11 cellular contexts compared by ENCODE assay signal in the genomic region with DNA sequence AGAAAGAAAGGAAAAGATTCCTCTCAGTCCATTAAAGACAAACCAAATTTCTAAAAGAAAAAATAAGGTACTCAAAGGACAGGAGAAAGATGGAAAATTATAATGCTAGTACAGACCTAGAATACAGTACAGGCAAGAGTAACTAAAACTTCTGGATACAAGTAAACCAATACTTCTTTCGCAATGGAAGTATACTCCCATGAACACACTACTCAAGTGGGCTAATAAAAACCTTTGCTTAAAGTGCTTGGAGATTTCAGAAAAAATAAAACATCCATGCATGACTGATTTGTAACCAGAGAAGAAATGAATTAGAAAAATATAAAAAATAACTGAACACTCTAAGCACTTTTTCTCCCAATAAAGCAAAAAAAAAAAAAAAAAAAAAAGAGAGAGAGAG. TPM values are rescaled to one million over a fixed set of nuclear protein-coding genes. Genes with fewer than 3 reads are reported as not detected.
DNase-seq lines count a peak whose midpoint lies in the region; ATAC-seq and TF ChIP-seq lines count a peak whose summit lies in the region.
"Had no signal": no experiment of that assay in that cellular context is flagged by ENCODE, and none has a peak within 500 bp of the region (broad histone marks: within the 10 kb centered on the region; RNA-seq: fewer than 3 reads in every experiment).

No MANE protein-coding gene starts in this region.

- H3K27me3 ChIP-seq in adipocyte (replicated peaks; ENCODE audit: control insufficient read depth, insufficient read depth, low read length): no peaks in the 10 kb centered on the region
- H3K27me3 ChIP-seq: ovary had no signal

- no peak for DNase-seq in T-helper 1 cell
- peak; percentile 65 for DNase-seq in adipocyte (ENCODE audit: low read depth)
- no peak for DNase-seq in nephron progenitor cell
- no peak for DNase-seq in stimulated activated CD4-positive, alpha-beta T cell treated with anti-CD3 and anti-CD28 coated beads, Interleukin-2, amount 100 ng/mL, for 24 hours
- DNase-seq: NCI-H1436; ovary; stimulated activated CD4-positive, alpha-beta T cell treated with anti-CD3 and anti-CD28 coated beads, Interleukin-2, amount 100 ng/mL, for 48 hours had no signal

- H3K9me3 Mint-ChIP-seq in T-helper 1 cell treated with Interleukin-12 subunit alpha and Interleukin-12 subunit beta and Interleukin-4 antibody, amounts not matched to agents 30 μg/mL and 1 μg/mL, for 36 hours: no peaks in the 10 kb centered on the region
- peaks cover 0 to 2% (median 0%) of the 10 kb centered on the region in 3 donors for H3K9me3 Mint-ChIP-seq in IgD-negative memory B cell
- no peaks in the 10 kb centered on the region for H3K9me3 Mint-ChIP-seq in nephron progenitor cell

- TF ChIP-seq CTCF in nephron progenitor cell (IDR thresholded peaks at IDR 0.05): no peak

- peak overlapping the region; percentile 45 for H3K4me3 Mint-ChIP-seq in T-helper 1 cell treated with Interleukin-12 subunit alpha and Interleukin-12 subunit beta and Interleukin-4 antibody, amounts not matched to agents 30 μg/mL and 1 μg/mL, for 36 hours
- H3K4me3 Mint-ChIP-seq in IgD-negative memory B cell (peak overlapping the region; percentile 28 to 80 (median 45)), nephron progenitor cell (peak overlapping the region; percentile 39)

- peaks cover 29% of the 10 kb centered on the region for H3K36me3 Mint-ChIP-seq in T-helper 1 cell treated with Interleukin-12 subunit alpha and Interleukin-12 subunit beta and Interleukin-4 antibody, amounts not matched to agents 30 μg/mL and 1 μg/mL, for 36 hours (ENCODE audit: low read depth)
- H3K36me3 Mint-ChIP-seq in IgD-negative memory B cell (peaks cover 2% of the 10 kb centered on the region), nephron progenitor cell (ENCODE audit: low read depth) (peaks cover 11% of the 10 kb centered on the region)

- peak overlapping the region; percentile 96 for H3K9ac ChIP-seq in adipocyte (ENCODE audit: low read length)

- ATAC-seq in GM21529 (IDR thresholded peaks at IDR 0.05; ENCODE audit: unreplicated experiment): no peak
- ATAC-seq in GM18873 (IDR thresholded peaks at IDR 0.05; ENCODE audit: low FRiP score, unreplicated experiment): no peak

- H3K4me1 ChIP-seq in adipocyte (ENCODE audit: control insufficient read depth, insufficient read depth, low read length): peaks cover 34% of the 10 kb centered on the region

- H3K4me1 Mint-ChIP-seq in T-helper 1 cell treated with Interleukin-12 subunit alpha and Interleukin-12 subunit beta and Interleukin-4 antibody, amounts not matched to agents 30 μg/mL and 1 μg/mL, for 36 hours (ENCODE audit: low read depth): peaks cover 40% of the 10 kb centered on the region
- H3K4me1 Mint-ChIP-seq in IgD-negative memory B cell: peaks cover 31 to 35% (median 33%) of the 10 kb centered on the region in 3 donors
- peaks cover 41% of the 10 kb centered on the region for H3K4me1 Mint-ChIP-seq in nephron progenitor cell

- peak overlapping the region; percentile 46 for H3K4me3 ChIP-seq in adipocyte (ENCODE audit: low read length)
- H3K4me3 ChIP-seq: ovary had no signal

- H3K27me3 Mint-ChIP-seq in T-helper 1 cell treated with Interleukin-12 subunit alpha and Interleukin-12 subunit beta and Interleukin-4 antibody, amounts not matched to agents 30 μg/mL and 1 μg/mL, for 36 hours (ENCODE audit: low read depth): no peaks in the 10 kb centered on the region
- H3K27me3 Mint-ChIP-seq in IgD-negative memory B cell (no peaks in the 10 kb centered on the region), nephron progenitor cell (ENCODE audit: low read depth, poor library complexity) (no peaks in the 10 kb centered on the region)

- H3K36me3 ChIP-seq in adipocyte (ENCODE audit: control insufficient read depth, insufficient read depth, low read length, severe bottlenecking): peaks cover 13% of the 10 kb centered on the region
- H3K36me3 ChIP-seq: ovary had no signal

- peak overlapping the region; percentile 63 for H3K27ac Mint-ChIP-seq in T-helper 1 cell treated with Interleukin-12 subunit alpha and Interleukin-12 subunit beta and Interleukin-4 antibody, amounts not matched to agents 30 μg/mL and 1 μg/mL, for 36 hours
- H3K27ac Mint-ChIP-seq in IgD-negative memory B cell: peak overlapping the region; percentile 86 to 100 (median 98)
- H3K27ac Mint-ChIP-seq in nephron progenitor cell: no peak overlapping the region

- no peaks in the 10 kb centered on the region for H3K9me3 ChIP-seq in adipocyte (ENCODE audit: control insufficient read depth, low read length)
- H3K9me3 ChIP-seq: ovary had no signal

RNA-seq across cellular contexts. Expression of gene ZBTB25, which starts 3.5 kb away (rescaled TPM):
- polyA plus RNA-seq in IgD-negative memory B cell: 19.4 TPM

RNA-seq across cellular contexts. Expression of gene ZBTB1, which starts 4.5 kb away (rescaled TPM):
- polyA plus RNA-seq in IgD-negative memory B cell: 57.3 TPM

RNA-seq across cellular contexts. Expression of gene AKAP5, which starts 34.8 kb away (rescaled TPM):
- polyA plus RNA-seq in IgD-negative memory B cell: 0.66 TPM

RNA-seq across cellular contexts. Expression of gene HSPA2, which starts 40.5 kb away (rescaled TPM):
- 0.26 TPM for polyA plus RNA-seq in IgD-negative memory B cell

RNA-seq across cellular contexts. Expression of gene PPP1R36, which starts 49.7 kb away (rescaled TPM):
- polyA plus RNA-seq in IgD-negative memory B cell: not detected
